In genomic region chr17:72578817-72579470, GRCh38 we compare ENCODE assay signal across 25 cellular contexts.
DNase-seq lines count a peak whose midpoint lies in the region; ATAC-seq, FAIRE-seq and TF ChIP-seq lines count a peak whose summit lies in the region.
"Had no signal": no experiment of that assay in that cellular context is flagged by ENCODE, and none has a peak within 500 bp of the region (broad histone marks: within the 10 kb centered on the region; RNA-seq: fewer than 3 reads in every experiment).

No MANE protein-coding gene starts in this region.

- TF ChIP-seq CTCF in HepG2 (CRISPR knock-in tag; IDR thresholded peaks at IDR 0.05) (no peak), right lobe of liver (IDR thresholded peaks at IDR 0.05) (no peak), progenitor cell of endocrine pancreas (IDR thresholded peaks at IDR 0.05; ENCODE audit: unreplicated experiment) (no peak), osteoblast (IDR thresholded peaks at IDR 0.05; ENCODE audit: extremely low read depth, low read depth, low read length) (no peak)

- no peaks in the 10 kb centered on the region for H3K9me3 ChIP-seq in HepG2 (ENCODE audit: low read length)
- H3K9me3 ChIP-seq in right lobe of liver, result no peaks in the 10 kb centered on the region
- H3K9me3 ChIP-seq in osteoblast (ENCODE audit: low read depth, low read length), result no peaks in the 10 kb centered on the region

- peak; percentile 39 for FAIRE-seq in HepG2 (lab: Jason Lieb, UNC)
- FAIRE-seq: K562 had no signal

- H3K4me1 Mint-ChIP-seq in progenitor cell of endocrine pancreas (ENCODE audit: low read depth), result peaks cover 69% of the 10 kb centered on the region
- no peaks in the 10 kb centered on the region for H3K4me1 Mint-ChIP-seq in activated CD4-positive, alpha-beta T cell treated with anti-CD3 and anti-CD28 coated beads, Interleukin-2, amount 10 ng/mL, durations not matched to agents 24 days and 14 days
- H3K4me1 Mint-ChIP-seq: CD14-positive monocyte had no signal

- TF ChIP-seq POLR2A in HepG2 (IDR thresholded peaks at IDR 0.05; ENCODE audit: insufficient read depth in 1 of 2, low read depth in 2 of 2, low read length in 2 of 2) (no peak), right lobe of liver (IDR thresholded peaks at IDR 0.05) (no peak)

- H3K9me3 Mint-ChIP-seq in progenitor cell of endocrine pancreas (ENCODE audit: low read depth), result no peaks in the 10 kb centered on the region
- H3K9me3 Mint-ChIP-seq in activated CD4-positive, alpha-beta T cell treated with anti-CD3 and anti-CD28 coated beads, Interleukin-2, amount 10 ng/mL, durations not matched to agents 24 days and 14 days, result no peaks in the 10 kb centered on the region

- H3K27me3 Mint-ChIP-seq in progenitor cell of endocrine pancreas, result no peaks in the 10 kb centered on the region
- H3K27me3 Mint-ChIP-seq in activated CD4-positive, alpha-beta T cell treated with anti-CD3 and anti-CD28 coated beads, Interleukin-2, amount 10 ng/mL, durations not matched to agents 24 days and 14 days, result peaks cover 24% of the 10 kb centered on the region

- H2AFZ ChIP-seq in HepG2 (ENCODE audit: low read length) (no peak overlapping the region), osteoblast (ENCODE audit: low read length) (no peak overlapping the region)

- H3K36me3 Mint-ChIP-seq in progenitor cell of endocrine pancreas (ENCODE audit: insufficient read depth), result peaks cover 7% of the 10 kb centered on the region
- no peaks in the 10 kb centered on the region for H3K36me3 Mint-ChIP-seq in activated CD4-positive, alpha-beta T cell treated with anti-CD3 and anti-CD28 coated beads, Interleukin-2, amount 10 ng/mL, durations not matched to agents 24 days and 14 days (ENCODE audit: low read depth)
- H3K36me3 Mint-ChIP-seq: CD14-positive monocyte had no signal

- TF ChIP-seq RAD21 in HepG2 (CRISPR knock-in tag; IDR thresholded peaks at IDR 0.05), result no peak

- CTCF ChIA-PET in HepG2 (lab: Yijun Ruan, JAX; ENCODE audit: low intra/inter-chr PET ratio, low total read pairs), result no interaction called here

- H3K4me2 ChIP-seq in HepG2 (ENCODE audit: low read depth, low read length), result peak overlapping the region; percentile 36
- H3K4me2 ChIP-seq in osteoblast (ENCODE audit: insufficient read depth, low read length), result no peak overlapping the region

- POLR2A ChIA-PET in HepG2 (lab: Yijun Ruan, JAX), result interaction anchor here (0.7 to 5.2 kb wide), 12 partner anchors 10 to 458 kb away, joined by 3 to 117 read pairs (median 6); partner anchors contain the start of gene SOX9

- H3K9ac ChIP-seq in HepG2 (ENCODE audit: insufficient read depth, low read depth, low read length), result peak overlapping the region; percentile 70; the same call in 1 of the 2 replicates

- in situ Hi-C loops in HepG2 (cut with HindIII; ENCODE audit: extremely low pct_ligation_motif_present, low pct_unique_long_range_greater_than_20kb), result loop anchor here (10.0 kb wide), 1 partner anchor 616 kb away; the partner anchor contains the start of gene COG1

- H3K27me3 ChIP-seq in HepG2 (ENCODE audit: control insufficient read depth in 1 of 2, insufficient read depth in 2 of 2, low read length in 2 of 2) (no peaks in the 10 kb centered on the region), right lobe of liver (no peaks in the 10 kb centered on the region), osteoblast (ENCODE audit: insufficient read depth, low read length) (peaks cover under 1% of the 10 kb centered on the region)

- peak in 1 of 2 experiments; percentile 65; a peak in 2 of 4 replicates for TF ChIP-seq EP300 in HepG2 (IDR thresholded peaks at IDR 0.05; ENCODE audit: low read depth in 2 of 2, low read length in 2 of 2)
- TF ChIP-seq EP300 in HepG2 (CRISPR knock-in tag; IDR thresholded peaks at IDR 0.05; ENCODE audit: borderline replicate concordance), result no peak; the same call in 1 of the 2 replicates

- H3K36me3 ChIP-seq in HepG2 (replicated peaks in 1 of 2; ENCODE audit: control insufficient read depth in 1 of 2, insufficient read depth in 2 of 2, low read length in 2 of 2), result peaks cover 0 to 4% of the 10 kb centered on the region in 2 experiments; a peak in 1 of 5 replicates
- H3K36me3 ChIP-seq in right lobe of liver, result no peaks in the 10 kb centered on the region
- no peaks in the 10 kb centered on the region for H3K36me3 ChIP-seq in osteoblast (ENCODE audit: insufficient read depth, low read length)

- H3K27ac Mint-ChIP-seq in progenitor cell of endocrine pancreas, result peak overlapping the region; percentile 70
- no peak overlapping the region for H3K27ac Mint-ChIP-seq in activated CD4-positive, alpha-beta T cell treated with anti-CD3 and anti-CD28 coated beads, Interleukin-2, amount 10 ng/mL, durations not matched to agents 24 days and 14 days
- H3K27ac Mint-ChIP-seq: CD14-positive monocyte had no signal

- ATAC-seq in HepG2, result no peak
- no peak for ATAC-seq in right lobe of liver
- ATAC-seq: K562, SK-N-SH treated with all-trans-retinoic acid at 6 μM for 48 hours had no signal

- DNase-seq in HepG2 (ENCODE audit: low spot score) (peak; percentile 65), right lobe of liver (no peak), foreskin melanocyte (peak; percentile 80), progenitor cell of endocrine pancreas (ENCODE audit: low spot score, unreplicated experiment) (no peak), osteoblast (ENCODE audit: insufficient read length, low spot score, missing footprints) (no peak), T-helper 9 cell (no peak), NCI-H2029 treated with DMSO at 0.1 percent for 48 hours (lab: John Stamatoyannopoulos, UW) (no peak)
- DNase-seq in activated CD4-positive, alpha-beta T cell treated with anti-CD3 and anti-CD28 coated beads, Interleukin-2, amount 10 ng/mL, durations not matched to agents 24 days and 14 days, result no peak
- DNase-seq: 8988T; AML-193; EL; GF-D8; H7; MM.1S; NCI-H1048; NCI-H1436 treated with DMSO at 0.1 percent for 48 hours; NCI-H1930; NCI-H2227 treated with DMSO at 0.1 percent for 48 hours; NCI-H510A; NCI-H748 treated with DMSO at 0.1 percent for 48 hours; NK-92 treated with Interleukin-12 subunit alpha and Interleukin-12 subunit beta, amount 100 ng/mL, for 24 hours; SIG-M5 had no signal

- no TSS peak for BruUV-seq in HepG2 (replicated peaks; lab: Mats Ljungman, UMichigan)

- peaks cover 89% of the 10 kb centered on the region for H3K4me1 ChIP-seq in HepG2 (ENCODE audit: insufficient read depth, low read length)
- H3K4me1 ChIP-seq in right lobe of liver, result no peaks in the 10 kb centered on the region
- peaks cover 12% of the 10 kb centered on the region for H3K4me1 ChIP-seq in osteoblast (ENCODE audit: insufficient read depth, low read length)

- intact Hi-C loops in HepG2 (cut with micrococcal nuclease; ENCODE audit: unreplicated experiment), result no loop called here
- intact Hi-C loops in right lobe of liver (cut with DNase I), result no loop called here
- intact Hi-C loops in activated CD4-positive, alpha-beta T cell treated with anti-CD3 and anti-CD28 coated beads, Interleukin-2, amount 10 ng/mL, durations not matched to agents 24 days and 14 days (cut with micrococcal nuclease), result no loop called here

- no peak overlapping the region for H3K4me3 Mint-ChIP-seq in progenitor cell of endocrine pancreas (ENCODE audit: low read depth)
- no peak overlapping the region for H3K4me3 Mint-ChIP-seq in activated CD4-positive, alpha-beta T cell treated with anti-CD3 and anti-CD28 coated beads, Interleukin-2, amount 10 ng/mL, durations not matched to agents 24 days and 14 days
- H3K4me3 Mint-ChIP-seq: CD14-positive monocyte had no signal

- peak overlapping the region; percentile 80 for H3K27ac ChIP-seq in HepG2 (ENCODE audit: extremely low read length, insufficient read depth, low read length)
- H3K27ac ChIP-seq in right lobe of liver, result no peak overlapping the region
- no peak overlapping the region for H3K27ac ChIP-seq in osteoblast (ENCODE audit: low read depth, low read length)

- H4K20me1 ChIP-seq in HepG2 (ENCODE audit: insufficient read depth, low read length), result no peaks in the 10 kb centered on the region; the same call in 1 of the 2 replicates
- H4K20me1 ChIP-seq in osteoblast (ENCODE audit: insufficient read depth, low read length), result peaks cover 40% of the 10 kb centered on the region

- H3K4me3 ChIP-seq in HepG2 (replicated peaks in 1 of 3; ENCODE audit: insufficient read depth in 1 of 3, low read depth in 2 of 3, low read length in 3 of 3) (no peak overlapping the region), right lobe of liver (no peak overlapping the region), osteoblast (ENCODE audit: insufficient read depth, low read length) (no peak overlapping the region)
- H3K4me3 ChIP-seq: K562 had no signal

- H3K79me2 ChIP-seq in HepG2 (ENCODE audit: insufficient read depth, low read length) (peaks cover 94% of the 10 kb centered on the region), osteoblast (ENCODE audit: insufficient read depth, low read length) (peaks cover 54% of the 10 kb centered on the region)

- WGBS in HepG2 (ENCODE audit: low lambda C conversion rate), result 78% methylated on average over 9 of the region's 9 CpGs
- 61% methylated on average over 4 of the region's 9 CpGs for WGBS in right lobe of liver (ENCODE audit: insufficient coverage, low coverage, low lambda C conversion rate, missing lambda C conversion rate)

TF ChIP-seq in HepG2, 621 proteins besides CTCF, POLR2A, EP300 and RAD21 (continues in another document):
- TF ChIP-seq, protein P1, sequence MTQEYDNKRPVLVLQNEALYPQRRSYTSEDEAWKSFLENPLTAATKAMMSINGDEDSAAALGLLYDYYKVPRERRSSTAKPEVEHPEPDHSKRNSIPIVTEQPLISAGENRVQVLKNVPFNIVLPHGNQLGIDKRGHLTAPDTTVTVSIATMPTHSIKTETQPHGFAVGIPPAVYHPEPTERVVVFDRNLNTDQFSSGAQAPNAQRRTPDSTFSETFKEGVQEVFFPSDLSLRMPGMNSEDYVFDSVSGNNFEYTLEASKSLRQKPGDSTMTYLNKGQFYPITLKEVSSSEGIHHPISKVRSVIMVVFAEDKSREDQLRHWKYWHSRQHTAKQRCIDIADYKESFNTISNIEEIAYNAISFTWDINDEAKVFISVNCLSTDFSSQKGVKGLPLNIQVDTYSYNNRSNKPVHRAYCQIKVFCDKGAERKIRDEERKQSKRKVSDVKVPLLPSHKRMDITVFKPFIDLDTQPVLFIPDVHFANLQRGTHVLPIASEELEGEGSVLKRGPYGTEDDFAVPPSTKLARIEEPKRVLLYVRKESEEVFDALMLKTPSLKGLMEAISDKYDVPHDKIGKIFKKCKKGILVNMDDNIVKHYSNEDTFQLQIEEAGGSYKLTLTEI (CRISPR knock-in tag; conservative IDR thresholded peaks at IDR 0.05), result no peak

Comparison
In these comparisons a context has a peak if more than half of its experiments do, and no peak if none do; other contexts are left out.
1. DNase-seq: peak in HepG2 (single experiment) and foreskin melanocyte (single experiment); none in right lobe of liver (0 of 3), progenitor cell of endocrine pancreas (single experiment), activated CD4-positive, alpha-beta T cell treated with anti-CD3 and anti-CD28 coated beads, Interleukin-2, amount 10 ng/mL, durations not matched to agents 24 days and 14 days (single experiment), osteoblast (single experiment), T-helper 9 cell (single experiment) and NCI-H2029 treated with DMSO at 0.1 percent for 48 hours (single experiment).